ENCODE assay signal across 8 cellular contexts in genomic region chr16:57061084-57061905, GRCh38. TPM values are rescaled to one million over a fixed set of nuclear protein-coding genes. Genes with fewer than 3 reads are reported as not detected.
DNase-seq lines count a peak whose midpoint lies in the region; ATAC-seq, FAIRE-seq and TF ChIP-seq lines count a peak whose summit lies in the region.

No MANE protein-coding gene starts in this region.

- H3K27ac ChIP-seq in A673 (ENCODE audit: low read depth, low read length, poor library complexity, severe bottlenecking) = no peak overlapping the region
- H3K27ac ChIP-seq in astrocyte (ENCODE audit: low read depth, low read length) = no peak overlapping the region
- peak overlapping the region; percentile 78 to 85 for H3K27ac ChIP-seq in liver (ENCODE audit: low read depth in 1 of 2, low read length in 2 of 2)

- H3K9me3 ChIP-seq in A673 (ENCODE audit: low read depth, low read length, poor library complexity, severe bottlenecking) (no peaks in the 10 kb centered on the region), astrocyte (ENCODE audit: insufficient read depth, low read depth, low read length) (no peaks in the 10 kb centered on the region), liver (ENCODE audit: control insufficient read depth in 4 of 4, low read length in 3 of 4) (no peaks in the 10 kb centered on the region)

- DNase-seq in A673 (ENCODE audit: low spot score) = peak; percentile 9
- peak; percentile 90 for DNase-seq in HTR-8/SVneo (ENCODE audit: insufficient read length, low spot score)
- peak; percentile 25 for DNase-seq in astrocyte (ENCODE audit: low read depth)
- peak; percentile 84 for DNase-seq in ureter (ENCODE audit: low spot score)
- no peak for DNase-seq in GM20000 (ENCODE audit: low spot score)
- no peak for DNase-seq in NCI-H1092 (lab: John Stamatoyannopoulos, UW)

- no peak overlapping the region for H3K27ac Mint-ChIP-seq in astrocyte (ENCODE audit: unreplicated experiment)

- no peaks in the 10 kb centered on the region for H3K4me1 Mint-ChIP-seq in astrocyte (ENCODE audit: low read depth, unreplicated experiment)

- POLR2A ChIA-PET in A673 (lab: Charles Lee; ENCODE audit: low non-redundant PET) = no interaction called here

- H3K4me2 ChIP-seq in astrocyte (ENCODE audit: low read length) = no peak overlapping the region

- FAIRE-seq in HTR-8/SVneo (lab: Jason Lieb, UNC) = peak; percentile 94
- no peak for FAIRE-seq in astrocyte (lab: Jason Lieb, UNC)

- H3K27me3 ChIP-seq in A673 (replicated peaks; ENCODE audit: insufficient read depth, low read depth, low read length, poor library complexity) (no peaks in the 10 kb centered on the region), astrocyte (ENCODE audit: insufficient read depth, low read length) (no peaks in the 10 kb centered on the region), liver (ENCODE audit: control insufficient read depth in 4 of 4, insufficient read depth in 4 of 4, low read length in 3 of 4) (no peaks in the 10 kb centered on the region)

- no peaks in the 10 kb centered on the region for H4K20me1 ChIP-seq in astrocyte (ENCODE audit: insufficient read depth, low read length)

- peak overlapping the region; percentile 1 for H2AFZ ChIP-seq in astrocyte (ENCODE audit: low read depth, low read length)

- no peaks in the 10 kb centered on the region for H3K79me2 ChIP-seq in astrocyte (ENCODE audit: insufficient read depth, low read length)

- no peak for TF ChIP-seq RAD21 in liver (IDR thresholded peaks at IDR 0.05)

- BruUV-seq in A673 (replicated peaks; lab: Mats Ljungman, UMichigan) = no TSS peak

- H3K4me3 ChIP-seq in A673 (ENCODE audit: low read depth, low read length, poor library complexity, severe bottlenecking) (no peak overlapping the region), astrocyte (ENCODE audit: insufficient read depth, low read depth, low read length) (no peak overlapping the region), liver (ENCODE audit: low read depth in 1 of 3, low read length in 3 of 3) (no peak overlapping the region)

- intact Hi-C loops in A673 (cut with micrococcal nuclease; ENCODE audit: unreplicated experiment) = no loop called here

- 38% methylated on average over 11 of the region's 11 CpGs for WGBS in liver

- H3K4me1 ChIP-seq in A673 (ENCODE audit: insufficient read depth, low read length, poor library complexity, severe bottlenecking) (no peaks in the 10 kb centered on the region), astrocyte (ENCODE audit: insufficient read depth, low read length) (peaks cover 9% of the 10 kb centered on the region), liver (ENCODE audit: control insufficient read depth in 4 of 4, insufficient read depth in 4 of 4, low read length in 3 of 4) (peaks cover 5 to 17% (median 9%) of the 10 kb centered on the region in 4 donors)

- H3K4me3 Mint-ChIP-seq in astrocyte (ENCODE audit: unreplicated experiment) = no peak overlapping the region

- no peaks in the 10 kb centered on the region for H3K36me3 ChIP-seq in A673 (ENCODE audit: insufficient read depth, low read length, poor library complexity, severe bottlenecking)
- H3K36me3 ChIP-seq in astrocyte (ENCODE audit: insufficient read depth, low read length) = peaks cover 3% of the 10 kb centered on the region
- peaks cover 0 to 7% (median 1%) of the 10 kb centered on the region in 4 donors for H3K36me3 ChIP-seq in liver (ENCODE audit: control insufficient read depth in 4 of 4, insufficient read depth in 3 of 4, low read depth in 1 of 4, low read length in 3 of 4)

- ATAC-seq in HG03565 (IDR thresholded peaks at IDR 0.05; ENCODE audit: unreplicated experiment) = no peak

- peaks cover 14% of the 10 kb centered on the region for H3K36me3 Mint-ChIP-seq in astrocyte (ENCODE audit: low read depth, unreplicated experiment)

- H3K27me3 Mint-ChIP-seq in astrocyte (ENCODE audit: low read depth, unreplicated experiment) = peaks cover 4% of the 10 kb centered on the region

- peaks cover 2% of the 10 kb centered on the region for H3K9me3 Mint-ChIP-seq in astrocyte (ENCODE audit: unreplicated experiment)

- H3K9ac ChIP-seq in astrocyte (ENCODE audit: low read length) (no peak overlapping the region), liver (ENCODE audit: low read depth in 1 of 2, low read length in 2 of 2) (peak overlapping the region in 1 of 2 donors; percentile 36)

- no peak for TF ChIP-seq CTCF in A673 (conservative IDR thresholded peaks at IDR 0.05; ENCODE audit: low read depth, low read length)
- no peak for TF ChIP-seq CTCF in astrocyte (IDR thresholded peaks at IDR 0.05; ENCODE audit: insufficient read depth, low read depth, low read length)
- TF ChIP-seq CTCF in liver (IDR thresholded peaks at IDR 0.05; ENCODE audit: low read depth, low read length, missing input control) = no peak
- no peak for TF ChIP-seq CTCF in GM20000 (IDR thresholded peaks at IDR 0.05; ENCODE audit: extremely low read depth, missing control alignments)

- CTCF ChIA-PET in A673 (lab: Charles Lee) = no interaction called here

TF ChIP-seq in liver, 16 proteins besides CTCF, POLR2A, EP300 and RAD21:
- no peak for TF ChIP-seq FOXA2 (IDR thresholded peaks at IDR 0.05)
- peak; percentile 90 to 94 for TF ChIP-seq RXRA (IDR thresholded peaks at IDR 0.05)
- peak; percentile 53 for TF ChIP-seq YY1 (IDR thresholded peaks at IDR 0.05)
- TF ChIP-seq SP1 (IDR thresholded peaks at IDR 0.05) = peak; percentile 76
- peak; percentile 70 for TF ChIP-seq REST (IDR thresholded peaks at IDR 0.05)
- TF ChIP-seq MAX (IDR thresholded peaks at IDR 0.05) = peak; percentile 76
- TF ChIP-seq GABPA (IDR thresholded peaks at IDR 0.05 in 1 of 2, conservative IDR thresholded peaks at IDR 0.05 in 1 of 2) = peak in 1 of 2 donors; percentile 72
- no peak for TF ChIP-seq FOXA1 (IDR thresholded peaks at IDR 0.05)
- TF ChIP-seq HNF4A (conservative IDR thresholded peaks at IDR 0.05) = peak; percentile 50 to 68
- TF ChIP-seq NR2F2 (IDR thresholded peaks at IDR 0.05) = peak; percentile 67
- TF ChIP-seq TAF1 (conservative IDR thresholded peaks at IDR 0.05) = no peak
- TF ChIP-seq JUND (IDR thresholded peaks at IDR 0.05) = peak; percentile 20 to 63

RNA-seq across cellular contexts. Expression of gene CPNE2, which starts 31.1 kb away (rescaled TPM):
- total RNA-seq in A673 (2021) (38.1 and 43.6 TPM in 2 replicates), astrocyte (17.0 and 19.3 TPM in 2 replicates), liver (10 to 100 TPM; 10.1 to 11.9 TPM), ureter (19.8 TPM)
- polyA plus RNA-seq in liver = 10 to 100 TPM in 1 of 2 donors, 1 to 10 TPM in 1; 6.8 to 14.6 TPM

Comparison
In these comparisons a context has a peak if more than half of its experiments do, and no peak if none do; other contexts are left out.
1. DNase-seq: peak in A673 (single experiment), HTR-8/SVneo (single experiment), astrocyte (single experiment) and ureter (single experiment); none in GM20000 (single experiment) and NCI-H1092 (single experiment).
2. H3K27ac ChIP-seq: peak in liver (2 of 2); none in A673 (single experiment) and astrocyte (single experiment).